ENCODE assay signal across 1 cellular context in genomic region chr13:26979334-26979733, GRCh38.
TF ChIP-seq lines count a peak whose summit lies in the region.

No MANE protein-coding gene starts in this region.

TF ChIP-seq in GM23338, 12 proteins besides CTCF, POLR2A, EP300 and RAD21 (continued from another document):
- TF ChIP-seq ZNF462 (CRISPR knock-in tag; IDR thresholded peaks at IDR 0.05) (no peak), ETS1 (IDR thresholded peaks at IDR 0.05) (no peak)
TF ChIP-seq in GM23338: peak in this region for 0.
